9 cellular contexts compared by ENCODE assay signal in genomic region chrX:6226053-6226645, GRCh38. TPM values are rescaled to one million over a fixed set of nuclear protein-coding genes. Genes with fewer than 3 reads are reported as not detected.
A peak's percentile ranks its signal among the peaks of the same experiment; 100 is the strongest.
DNase-seq lines count a peak whose midpoint lies in the region; ATAC-seq and TF ChIP-seq lines count a peak whose summit lies in the region.
"Had no signal": no experiment of that assay in that cellular context is flagged by ENCODE, and none has a peak within 500 bp of the region (broad histone marks: within the 10 kb centered on the region; RNA-seq: fewer than 3 reads in every experiment).

No MANE protein-coding gene starts in this region.

- H3K27me3 Mint-ChIP-seq in stimulated activated naive B cell treated with anti-CD40 and anti-IgM and Interleukin-4, amounts not matched to agents 10 μg/mL and 1 μg/mL and 100 μg/mL, for 72 hours = peaks cover 34 to 46% of the 10 kb centered on the region in 2 donors

- H3K36me3 ChIP-seq in Karpas-422 (ENCODE audit: insufficient read depth, low read length) = peaks cover 29% of the 10 kb centered on the region

- H3K9me3 ChIP-seq in Karpas-422 (ENCODE audit: low read length) = no peaks in the 10 kb centered on the region

- peaks cover 51% of the 10 kb centered on the region for H4K20me1 ChIP-seq in Karpas-422 (ENCODE audit: insufficient read depth, low read depth, low read length)

- no peak overlapping the region for H2AFZ ChIP-seq in Karpas-422 (ENCODE audit: low read length)

- H3K4me3 ChIP-seq in Karpas-422 (ENCODE audit: low read length) (peak overlapping the region; percentile 94), astrocyte of the cerebellum (ENCODE audit: low read depth, low read length) (peak overlapping the region; percentile 62)

- peaks cover 4 to 9% of the 10 kb centered on the region in 2 donors for H3K4me1 Mint-ChIP-seq in stimulated activated naive B cell treated with anti-CD40 and anti-IgM and Interleukin-4, amounts not matched to agents 10 μg/mL and 1 μg/mL and 100 μg/mL, for 72 hours

- peaks cover 69% of the 10 kb centered on the region for H3K4me1 ChIP-seq in Karpas-422 (ENCODE audit: low read length)

- peak overlapping the region; percentile 3 for H3K27ac Mint-ChIP-seq in stimulated activated naive B cell treated with anti-CD40 and anti-IgM and Interleukin-4, amounts not matched to agents 10 μg/mL and 1 μg/mL and 100 μg/mL, for 72 hours

- H3K36me3 Mint-ChIP-seq in stimulated activated naive B cell treated with anti-CD40 and anti-IgM and Interleukin-4, amounts not matched to agents 10 μg/mL and 1 μg/mL and 100 μg/mL, for 72 hours = no peaks in the 10 kb centered on the region

- H3K4me2 ChIP-seq in Karpas-422 (ENCODE audit: low read depth, low read length, poor library complexity, severe bottlenecking) = peak overlapping the region; percentile 89

- no peaks in the 10 kb centered on the region for H3K9me2 ChIP-seq in Karpas-422 (replicated peaks; ENCODE audit: insufficient read depth, low read length)

- DNase-seq in Karpas-422 (no peak), astrocyte of the cerebellum (ENCODE audit: low read depth) (no peak), iPS-NIHi11 (ENCODE audit: low spot score) (peak; percentile 7), NCI-H2227 (lab: John Stamatoyannopoulos, UW; ENCODE audit: unreplicated experiment) (no peak)
- DNase-seq in stimulated activated naive B cell treated with anti-CD40 and anti-IgM and Interleukin-4, amounts not matched to agents 10 μg/mL and 1 μg/mL and 100 μg/mL, for 72 hours = no peak
- DNase-seq: MV-4-11 had no signal

- ATAC-seq in stimulated activated naive B cell treated with anti-CD40 and anti-IgM and Interleukin-4, amounts not matched to agents 10 μg/mL and 1 μg/mL and 100 μg/mL, for 72 hours (replicated peaks) = peak in 1 of 2 donors; percentile 22
- no peak for ATAC-seq in GM18861 (IDR thresholded peaks at IDR 0.05; ENCODE audit: unreplicated experiment)
- no peak for ATAC-seq in GM21360 (IDR thresholded peaks at IDR 0.05; ENCODE audit: unreplicated experiment)
- ATAC-seq in HG03025 (IDR thresholded peaks at IDR 0.05; ENCODE audit: low FRiP score, unreplicated experiment) = no peak

- no peak for TF ChIP-seq CTCF in astrocyte of the cerebellum (IDR thresholded peaks at IDR 0.05; ENCODE audit: low read depth, low read length, missing control alignments)

- peak overlapping the region; percentile 56 to 65 for H3K4me3 Mint-ChIP-seq in stimulated activated naive B cell treated with anti-CD40 and anti-IgM and Interleukin-4, amounts not matched to agents 10 μg/mL and 1 μg/mL and 100 μg/mL, for 72 hours

- H3K27ac ChIP-seq in Karpas-422 (ENCODE audit: low read length) = peak overlapping the region; percentile 98

- H3K27me3 ChIP-seq in Karpas-422 (ENCODE audit: low read length) = no peaks in the 10 kb centered on the region

- H3K79me2 ChIP-seq in Karpas-422 (ENCODE audit: low read length) = peaks cover 74% of the 10 kb centered on the region

- H3K9me3 Mint-ChIP-seq in stimulated activated naive B cell treated with anti-CD40 and anti-IgM and Interleukin-4, amounts not matched to agents 10 μg/mL and 1 μg/mL and 100 μg/mL, for 72 hours = peaks cover 0 to 3% of the 10 kb centered on the region in 2 donors

- peak overlapping the region; percentile 98 for H3K9ac ChIP-seq in Karpas-422 (ENCODE audit: low read length)

- in situ Hi-C loops in astrocyte of the cerebellum (cut with HindIII; ENCODE audit: low sequenced_read_pairs) = no loop called here

RNA-seq across cellular contexts. Expression of gene NLGN4X, which starts 2.5 kb away (rescaled TPM):
- 96.9 and 183 TPM in 2 replicates for total RNA-seq in Karpas-422 (2014; rRNA removed; shearing (Covaris generic); ENCODE audit: low replicate concordance)
